8 cellular contexts compared by ENCODE assay signal in genomic region chr9:136694163-136694864, GRCh38. TPM values are rescaled to one million over a fixed set of nuclear protein-coding genes. Genes with fewer than 3 reads are reported as not detected.
DNase-seq lines count a peak whose midpoint lies in the region; ATAC-seq, FAIRE-seq and TF ChIP-seq lines count a peak whose summit lies in the region.

No MANE protein-coding gene starts in this region.

- no peaks in the 10 kb centered on the region for H3K9me3 ChIP-seq in H1 (ENCODE audit: insufficient read depth in 2 of 2, low read depth in 1 of 2, low read length in 1 of 2)

- TF ChIP-seq CTCF in GM12865 (IDR thresholded peaks at IDR 0.05; ENCODE audit: insufficient read depth, low read depth, low read length, missing control alignments) (peak; percentile 59), H1 (IDR thresholded peaks at IDR 0.05; ENCODE audit: control extremely low read depth in 1 of 3, insufficient read depth in 1 of 3, low read depth in 1 of 3, low read length in 3 of 3) (peak in 2 of 3 experiments; percentile 79 to 89; a peak in 3 of 4 replicates)

- H3K4me2 ChIP-seq in H1 (ENCODE audit: insufficient read depth in 1 of 2, low read depth in 2 of 2, low read length in 2 of 2), result peak overlapping the region in 1 of 2 experiments; percentile 45; a peak in 3 of 4 replicates

- no peak overlapping the region for H3K14ac ChIP-seq in H1 (ENCODE audit: insufficient read length)

- peak; percentile 81 to 89 for TF ChIP-seq RAD21 in H1 (IDR thresholded peaks at IDR 0.05 in 1 of 2, conservative IDR thresholded peaks at IDR 0.05 in 1 of 2; ENCODE audit: low read depth in 2 of 2, low read length in 2 of 2)

- CTCF ChIA-PET in H1 (lab: Charles Lee; ENCODE audit: partially characterized antibody), result interaction anchor here (0.5 to 3.6 kb wide), 25 partner anchors 8 to 332 kb away, joined by 3 to 21 read pairs (median 4); partner anchors contain the start of gene DIPK1B

- H3K4me3 ChIP-seq in GM12865 (ENCODE audit: low read depth, low read length) (no peak overlapping the region), H1 (ENCODE audit: extremely low read depth in 1 of 4, insufficient read depth in 2 of 4, low read depth in 3 of 4, low read length in 4 of 4) (0 out of 8 replicates have a peak overlapping the region, but pooled peaks of 1 of the 4 experiments have one; percentile 43)

- H3K23ac ChIP-seq in H1 (ENCODE audit: insufficient read length), result no peak overlapping the region

- H3K79me1 ChIP-seq in H1 (ENCODE audit: low read depth, low read length), result no peaks in the 10 kb centered on the region

- H4K5ac ChIP-seq in H1 (ENCODE audit: insufficient read length, low read depth, low read length), result no peak overlapping the region

- H2BK5ac ChIP-seq in H1 (ENCODE audit: low read depth, low read length), result no peak overlapping the region

- no peak for ATAC-seq in HG03457 (IDR thresholded peaks at IDR 0.05; ENCODE audit: unreplicated experiment)
- ATAC-seq in HG03095 (IDR thresholded peaks at IDR 0.05; ENCODE audit: unreplicated experiment), result no peak

- H4K8ac ChIP-seq in H1 (ENCODE audit: extremely low read depth, insufficient read depth, low read length), result peak overlapping the region; percentile 68; the same call in 1 of the 2 replicates

- H3K79me2 ChIP-seq in H1 (ENCODE audit: control insufficient read depth in 1 of 2, insufficient read depth in 2 of 2, low read length in 2 of 2), result no peaks in the 10 kb centered on the region

- H3K27ac ChIP-seq in H1 (ENCODE audit: low read depth, low read length), result no peak overlapping the region

- DNase-seq in AG08395 (ENCODE audit: low spot score) (peak; percentile 74), GM12865 (ENCODE audit: low read depth) (peak; percentile 38), RKO (ENCODE audit: low spot score) (peak; percentile 69), H1 (ENCODE audit: low read depth in 1 of 2, low spot score in 2 of 2) (peak in 1 of 2 experiments; percentile 90), myocyte (ENCODE audit: low read depth) (peak; percentile 70), GM19239 (ENCODE audit: insufficient read length, low spot score) (no peak)

- no peak overlapping the region for H2AK5ac ChIP-seq in H1 (ENCODE audit: low read depth, low read length)

- FAIRE-seq in H1 (lab: Jason Lieb, UNC) (no peak), GM19239 (lab: Jason Lieb, UNC) (no peak)

- no peaks in the 10 kb centered on the region for H4K20me1 ChIP-seq in H1 (replicated peaks in 1 of 2; ENCODE audit: control insufficient read depth in 1 of 2, insufficient read depth in 2 of 2, low read length in 2 of 2)

- POLR2A ChIA-PET in H1 (lab: Charles Lee; ENCODE audit: partially characterized antibody), result interaction anchor here (0.7 to 0.8 kb wide), 2 partner anchors 21 to 23 kb away, joined by 3 read pairs; no protein-coding TSS in a partner anchor

- H2BK120ac ChIP-seq in H1 (replicated peaks; ENCODE audit: low read depth, low read length), result no peak overlapping the region

- no peak overlapping the region for H2BK20ac ChIP-seq in H1 (ENCODE audit: low read length)

- TF ChIP-seq POLR2A in H1 (IDR thresholded peaks at IDR 0.05; ENCODE audit: control extremely low read depth in 1 of 2, low read depth in 2 of 2, low read length in 2 of 2), result no peak

- WGBS in H1 (ENCODE audit: extremely low coverage in 1 of 2, insufficient coverage in 1 of 2, insufficient read length in 1 of 2, insufficient replicate concordance in 2 of 2, low coverage in 1 of 2, low lambda C conversion rate in 2 of 2, missing lambda C conversion rate in 1 of 2), 2 experiments, result 47% methylated on average over 29 of the region's 32 CpGs; no CpG with 5 or more reads in 1 of the 2 experiments

- no peaks in the 10 kb centered on the region for H3K36me3 ChIP-seq in H1 (ENCODE audit: control insufficient read depth in 2 of 4, insufficient read depth in 4 of 4, low read length in 3 of 4)

- H2BK15ac ChIP-seq in H1 (ENCODE audit: low read length), result no peak overlapping the region

- H3K23me2 ChIP-seq in H1 (ENCODE audit: low read depth, low read length), result no peaks in the 10 kb centered on the region

- peaks cover 0 to 16% (median 12%) of the 10 kb centered on the region in 4 experiments; a peak in 4 of 7 replicates for H3K4me1 ChIP-seq in H1 (replicated peaks in 1 of 4; ENCODE audit: control insufficient read depth in 3 of 4, insufficient read depth in 4 of 4, low read length in 3 of 4)

- H3K18ac ChIP-seq in H1 (ENCODE audit: extremely low read depth, low read length), result no peak overlapping the region

- H3K4ac ChIP-seq in H1 (replicated peaks; ENCODE audit: insufficient read length, low read depth, low read length), result peak overlapping the region; percentile 38

- H2BK12ac ChIP-seq in H1 (ENCODE audit: low read depth, low read length), result no peak overlapping the region

- H3K56ac ChIP-seq in H1 (replicated peaks; ENCODE audit: insufficient read length, low read depth, low read length), result no peak overlapping the region

- H3K9ac ChIP-seq in H1 (replicated peaks in 1 of 4; ENCODE audit: extremely low read depth in 1 of 4, low read depth in 3 of 4, low read length in 3 of 4), result no peak overlapping the region

- H2AFZ ChIP-seq in H1 (ENCODE audit: low read length), result no peak overlapping the region

- no peaks in the 10 kb centered on the region for H3K27me3 ChIP-seq in H1 (replicated peaks in 1 of 4; ENCODE audit: control insufficient read depth in 3 of 4, extremely low read depth in 1 of 4, insufficient read depth in 3 of 4, low read length in 3 of 4)

- no peak overlapping the region for H4K91ac ChIP-seq in H1 (replicated peaks; ENCODE audit: insufficient read length, low read length)

- TF ChIP-seq EP300 in H1 (IDR thresholded peaks at IDR 0.05; ENCODE audit: borderline replicate concordance in 1 of 2, low read depth in 2 of 2, low read length in 2 of 2), result no peak

TF ChIP-seq in H1, 55 proteins besides CTCF, POLR2A, EP300 and RAD21 (continues in another document):
- no peak for TF ChIP-seq PHF8 (conservative IDR thresholded peaks at IDR 0.05; ENCODE audit: low read depth, low read length)
- no peak for TF ChIP-seq TAF7 (optimal IDR thresholded peaks at IDR 0.05; ENCODE audit: borderline replicate concordance, low read depth, low read length)

RNA-seq across cellular contexts. Expression of gene AGPAT2, which starts 7.1 kb away (rescaled TPM):
- 30.5 and 31.6 TPM in 2 replicates for total RNA-seq in H1 (2021; fragmentation: NEBNext Ultra II Directional; extraction: Animal tissue kit (Norgen Biotek cat#: 25700))
- 37.6 and 52.1 TPM in 2 replicates for polyA plus RNA-seq in H1 (2011; rRNA removed)
- 36.0 TPM for polyA plus RNA-seq in H1 (2011; cell fraction: cytosol; rRNA removed)
- polyA plus RNA-seq in H1 (2011; cell fraction: nucleus; rRNA removed), result 44.9 TPM
- polyA plus RNA-seq in H1 (2012, experiment 1 of 2), result 16.4 to 27.5 TPM (median 25.2 TPM) in 4 replicates
- 26.0 TPM for polyA plus RNA-seq in H1 (2012, experiment 2 of 2)
- 32.4 TPM for polyA plus RNA-seq in H1 (2013, experiment 1 of 2)
- polyA plus RNA-seq in H1 (2013, experiment 2 of 2), result 37.1 TPM
- polyA minus RNA-seq in H1 (2011; rRNA and poly(A)+ RNA removed), result 9.3 and 15.5 TPM in 2 replicates
- 19.5 TPM for polyA minus RNA-seq in H1 (2011; cell fraction: cytosol; rRNA and poly(A)+ RNA removed)
- polyA minus RNA-seq in H1 (2011; cell fraction: nucleus; rRNA and poly(A)+ RNA removed), result 12.9 TPM
- total RNA-seq in myocyte, result 21.3 and 35.5 TPM in 2 replicates
- 37.0 TPM for polyA plus RNA-seq in myocyte (2012)

RNA-seq across cellular contexts. Expression of gene DIPK1B, which starts 18.1 kb away (rescaled TPM):
- total RNA-seq in H1 (2021; fragmentation: NEBNext Ultra II Directional; extraction: Animal tissue kit (Norgen Biotek cat#: 25700)), result 32.3 and 35.3 TPM in 2 replicates
- 64.8 and 78.8 TPM in 2 replicates for polyA plus RNA-seq in H1 (2011; rRNA removed)
- 58.4 TPM for polyA plus RNA-seq in H1 (2011; cell fraction: cytosol; rRNA removed)
- 75.1 TPM for polyA plus RNA-seq in H1 (2011; cell fraction: nucleus; rRNA removed)
- 19.5 to 34.6 TPM (median 30.7 TPM) in 4 replicates for polyA plus RNA-seq in H1 (2012, experiment 1 of 2)
- 28.6 TPM for polyA plus RNA-seq in H1 (2012, experiment 2 of 2)
- polyA plus RNA-seq in H1 (2013, experiment 1 of 2), result 28.2 TPM
- 28.5 TPM for polyA plus RNA-seq in H1 (2013, experiment 2 of 2)
- 13.3 and 14.7 TPM in 2 replicates for polyA minus RNA-seq in H1 (2011; rRNA and poly(A)+ RNA removed)
- 22.6 TPM for polyA minus RNA-seq in H1 (2011; cell fraction: cytosol; rRNA and poly(A)+ RNA removed)
- 19.6 TPM for polyA minus RNA-seq in H1 (2011; cell fraction: nucleus; rRNA and poly(A)+ RNA removed)
- total RNA-seq in myocyte, result not detected in 2 replicates
- 0.28 TPM for polyA plus RNA-seq in myocyte (2012)

RNA-seq across cellular contexts. Expression of gene EGFL7, which starts 31.6 kb away (rescaled TPM):
- total RNA-seq in H1 (2021; fragmentation: NEBNext Ultra II Directional; extraction: Animal tissue kit (Norgen Biotek cat#: 25700)), result 37.8 and 39.8 TPM in 2 replicates
- polyA plus RNA-seq in H1 (2011; rRNA removed), result 53.4 and 82.5 TPM in 2 replicates
- 63.0 TPM for polyA plus RNA-seq in H1 (2011; cell fraction: cytosol; rRNA removed)
- polyA plus RNA-seq in H1 (2011; cell fraction: nucleus; rRNA removed), result 82.5 TPM
- polyA plus RNA-seq in H1 (2012, experiment 1 of 2), result 17.3 to 46.4 TPM (median 40.7 TPM) in 4 replicates
- 43.2 TPM for polyA plus RNA-seq in H1 (2012, experiment 2 of 2)
- 66.8 TPM for polyA plus RNA-seq in H1 (2013, experiment 1 of 2)
- 68.8 TPM for polyA plus RNA-seq in H1 (2013, experiment 2 of 2)
- polyA minus RNA-seq in H1 (2011; rRNA and poly(A)+ RNA removed), result 7.2 and 9.3 TPM in 2 replicates
- polyA minus RNA-seq in H1 (2011; cell fraction: cytosol; rRNA and poly(A)+ RNA removed), result 30.7 TPM
- polyA minus RNA-seq in H1 (2011; cell fraction: nucleus; rRNA and poly(A)+ RNA removed), result 12.8 TPM
- total RNA-seq in myocyte, result 6.0 and 7.0 TPM in 2 replicates
- 4.5 TPM for polyA plus RNA-seq in myocyte (2012)

RNA-seq across cellular contexts. Expression of gene LCN10, which starts 48.4 kb away (rescaled TPM):
- total RNA-seq in H1 (2021; fragmentation: NEBNext Ultra II Directional; extraction: Animal tissue kit (Norgen Biotek cat#: 25700)), result 2.8 and 4.8 TPM in 2 replicates
- 2.6 and 3.5 TPM in 2 replicates for polyA plus RNA-seq in H1 (2011; rRNA removed)
- 3.5 TPM for polyA plus RNA-seq in H1 (2011; cell fraction: cytosol; rRNA removed)
- polyA plus RNA-seq in H1 (2011; cell fraction: nucleus; rRNA removed), result 3.0 TPM
- polyA plus RNA-seq in H1 (2012, experiment 1 of 2), result 1.1 to 2.7 TPM (median 2.4 TPM) in 4 replicates
- 2.3 TPM for polyA plus RNA-seq in H1 (2012, experiment 2 of 2)
- 2.1 TPM for polyA plus RNA-seq in H1 (2013, experiment 1 of 2)
- polyA plus RNA-seq in H1 (2013, experiment 2 of 2), result 2.0 TPM
- 0.98 and 1.5 TPM in 2 replicates for polyA minus RNA-seq in H1 (2011; rRNA and poly(A)+ RNA removed)
- 2.1 TPM for polyA minus RNA-seq in H1 (2011; cell fraction: cytosol; rRNA and poly(A)+ RNA removed)
- 0.60 TPM for polyA minus RNA-seq in H1 (2011; cell fraction: nucleus; rRNA and poly(A)+ RNA removed)
- total RNA-seq in myocyte, result not detected in 2 replicates
- polyA plus RNA-seq in myocyte (2012), result not detected

RNA-seq across cellular contexts. Expression of gene LCN6, which starts 54.0 kb away (rescaled TPM):
- total RNA-seq in H1 (2021; fragmentation: NEBNext Ultra II Directional; extraction: Animal tissue kit (Norgen Biotek cat#: 25700)), result not detected in 2 replicates
- polyA plus RNA-seq in H1 (2011; rRNA removed), result not detected in 2 replicates
- polyA plus RNA-seq in H1 (2011; cell fraction: cytosol; rRNA removed), result not detected
- polyA plus RNA-seq in H1 (2011; cell fraction: nucleus; rRNA removed), result not detected
- not detected in 4 replicates for polyA plus RNA-seq in H1 (2012, experiment 1 of 2)
- not detected for polyA plus RNA-seq in H1 (2012, experiment 2 of 2)
- polyA plus RNA-seq in H1 (2013, experiment 1 of 2), result not detected
- not detected for polyA plus RNA-seq in H1 (2013, experiment 2 of 2)
- not detected in 2 replicates for polyA minus RNA-seq in H1 (2011; rRNA and poly(A)+ RNA removed)
- polyA minus RNA-seq in H1 (2011; cell fraction: cytosol; rRNA and poly(A)+ RNA removed), result not detected
- polyA minus RNA-seq in H1 (2011; cell fraction: nucleus; rRNA and poly(A)+ RNA removed), result not detected
- not detected in 2 replicates for total RNA-seq in myocyte
- not detected for polyA plus RNA-seq in myocyte (2012)

Comparison
In these comparisons a context has a peak if more than half of its experiments do, and no peak if none do; other contexts are left out.
1. RNA of gene DIPK1B, which starts 18.1 kb away (total RNA-seq): 32.3 to 35.3 TPM in H1; not detected in myocyte; every median in the first group is over 10 times any median in the second.